ENCODE assay signal across 24 cellular contexts in genomic region chr2:64982932-64983331, GRCh38.
"Had no signal": no experiment of that assay in that cellular context is flagged by ENCODE, and none has a peak within 500 bp of the region (broad histone marks: within the 10 kb centered on the region; RNA-seq: fewer than 3 reads in every experiment).

No MANE protein-coding gene starts in this region.

- H3K4me3 Mint-ChIP-seq: naive B cell had no signal

- H3K27me3 ChIP-seq: colonic mucosa, esophagus squamous epithelium, gastroesophageal sphincter, neutrophil, spleen, stomach, transverse colon had no signal

- H3K9me3 ChIP-seq: colonic mucosa, esophagus squamous epithelium, gastroesophageal sphincter, left ventricle myocardium inferior, neutrophil, psoas muscle, spleen, stomach, thoracic aorta, transverse colon had no signal

- DNase-seq: colonic mucosa; dermis blood vessel endothelial cell; esophagus squamous epithelium; foreskin fibroblast; kidney; left cardiac atrium; left ventricle myocardium inferior; mesenchymal stem cell; naive B cell; psoas muscle; retina; spleen; stimulated activated CD4-positive, alpha-beta T cell treated with anti-CD3 and anti-CD28 coated beads, Interleukin-15, amount 100 ng/mL, for 24 hours; stimulated activated CD4-positive, alpha-beta T cell treated with anti-CD3 and anti-CD28 coated beads, Interleukin-1b, Interleukin-23, amount 100 ng/mL, for 48 hours; stimulated activated CD4-positive, alpha-beta T cell treated with anti-CD3 and anti-CD28 coated beads, Interleukin-4, amount 100 ng/mL, for 24 hours; stimulated activated naive CD4-positive, alpha-beta T cell; stomach; substantia nigra; transverse colon had no signal

- H3K27ac ChIP-seq: colonic mucosa, esophagus squamous epithelium, gastroesophageal sphincter, left ventricle myocardium inferior, neutrophil, psoas muscle, spleen, stomach, thoracic aorta, transverse colon had no signal

- H3K27me3 Mint-ChIP-seq: naive B cell had no signal

- H3K9me3 Mint-ChIP-seq: naive B cell had no signal

- FAIRE-seq: kidney had no signal

- H3K36me3 ChIP-seq: colonic mucosa, esophagus squamous epithelium, gastroesophageal sphincter, left ventricle myocardium inferior, neutrophil, spleen, stomach, thoracic aorta, transverse colon had no signal

- H3K4me1 ChIP-seq: colonic mucosa had no signal

- ATAC-seq: gastroesophageal sphincter, left cardiac atrium, psoas muscle, sciatic nerve had no signal

- H3K27ac Mint-ChIP-seq: naive B cell had no signal

- H3K4me3 ChIP-seq: colonic mucosa, esophagus squamous epithelium, gastroesophageal sphincter, left ventricle myocardium inferior, lung, psoas muscle, spleen, stomach, thoracic aorta, transverse colon had no signal
